ENCODE assay signal across 14 cellular contexts in genomic region chr3:62373714-62374333, GRCh38. TPM values are rescaled to one million over a fixed set of nuclear protein-coding genes. Genes with fewer than 3 reads are reported as not detected.
DNase-seq lines count a peak whose midpoint lies in the region; ATAC-seq and TF ChIP-seq lines count a peak whose summit lies in the region.
"Had no signal": no experiment of that assay in that cellular context is flagged by ENCODE, and none has a peak within 500 bp of the region (broad histone marks: within the 10 kb centered on the region; RNA-seq: fewer than 3 reads in every experiment).

No MANE protein-coding gene starts in this region.

- H3K9me3 Mint-ChIP-seq in activated T-cell treated with anti-CD3 and anti-CD28 coated beads, Interleukin-2, amount 50 U/mL, for 24 hours, result no peaks in the 10 kb centered on the region
- no peaks in the 10 kb centered on the region for H3K9me3 Mint-ChIP-seq in activated T-cell treated with anti-CD3 and anti-CD28 coated beads, Interleukin-2, amount 50 U/mL, for 4 hours
- H3K9me3 Mint-ChIP-seq: nephron progenitor cell; stimulated activated naive CD8-positive, alpha-beta T cell treated with anti-CD3 and anti-CD28 coated beads, Interleukin-15, Interleukin-2, amounts not matched to agents 100 ng/mL and 50 ng/mL, for 24 hours had no signal

- no peak for TF ChIP-seq EP300 in suprapubic skin (IDR thresholded peaks at IDR 0.05)

- no peak overlapping the region for H3K27ac Mint-ChIP-seq in activated T-cell treated with anti-CD3 and anti-CD28 coated beads, Interleukin-2, amount 50 U/mL, for 24 hours
- H3K27ac Mint-ChIP-seq: nephron progenitor cell; stimulated activated naive CD8-positive, alpha-beta T cell treated with anti-CD3 and anti-CD28 coated beads, Interleukin-15, Interleukin-2, amounts not matched to agents 100 ng/mL and 50 ng/mL, for 24 hours had no signal

- no peak for DNase-seq in activated T-cell treated with anti-CD3 and anti-CD28 coated beads, Interleukin-2, amount 50 U/mL, for 24 hours
- DNase-seq in activated T-cell treated with anti-CD3 and anti-CD28 coated beads, Interleukin-2, amount 50 U/mL, for 4 hours, result no peak
- DNase-seq in ascending aorta (ENCODE audit: low spot score in 2 of 2) (no peak), suprapubic skin (ENCODE audit: low spot score in 2 of 2) (no peak), KBM-7 (no peak), left colon (no peak)
- DNase-seq: NCI-H1436 treated with DMSO at 0.1 percent for 48 hours, nephron progenitor cell had no signal

- peaks cover 2 to 8% of the 10 kb centered on the region in 2 donors for H3K4me1 ChIP-seq in ascending aorta
- peaks cover 31% of the 10 kb centered on the region; the same call in 1 of the 2 replicates for H3K4me1 ChIP-seq in iPS-20b (ENCODE audit: insufficient read depth, low read length)
- H3K4me1 ChIP-seq in suprapubic skin, result peaks cover 68% of the 10 kb centered on the region
- H3K4me1 ChIP-seq: BLaER1 had no signal

- H3K27me3 ChIP-seq in ascending aorta (peaks cover 21% of the 10 kb centered on the region), iPS-20b (ENCODE audit: insufficient read depth, low read length) (peaks cover 100% of the 10 kb centered on the region), suprapubic skin (peaks cover 100% of the 10 kb centered on the region)
- H3K27me3 ChIP-seq: BLaER1 had no signal

- TF ChIP-seq CTCF in ascending aorta (IDR thresholded peaks at IDR 0.05) (no peak), suprapubic skin (IDR thresholded peaks at IDR 0.05) (no peak)

- H3K9ac ChIP-seq in iPS-20b (ENCODE audit: low read depth, low read length), result no peak overlapping the region
- H3K9ac ChIP-seq: BLaER1 had no signal

- under 1% methylated on average over 22 of the region's 47 CpGs for WGBS in suprapubic skin

- no peaks in the 10 kb centered on the region for H3K36me3 ChIP-seq in ascending aorta
- H3K36me3 ChIP-seq in iPS-20b (ENCODE audit: insufficient read depth, low read depth, low read length), result no peaks in the 10 kb centered on the region
- no peaks in the 10 kb centered on the region for H3K36me3 ChIP-seq in suprapubic skin
- H3K36me3 ChIP-seq: BLaER1 had no signal

- H3K27me3 Mint-ChIP-seq in activated T-cell treated with anti-CD3 and anti-CD28 coated beads, Interleukin-2, amount 50 U/mL, for 24 hours, result peaks cover 94% of the 10 kb centered on the region
- peaks cover 79% of the 10 kb centered on the region for H3K27me3 Mint-ChIP-seq in activated T-cell treated with anti-CD3 and anti-CD28 coated beads, Interleukin-2, amount 50 U/mL, for 4 hours (ENCODE audit: low read depth)

- no peaks in the 10 kb centered on the region for H3K9me3 ChIP-seq in ascending aorta
- H3K9me3 ChIP-seq in iPS-20b (ENCODE audit: insufficient read depth, low read depth, low read length), result no peaks in the 10 kb centered on the region
- H3K9me3 ChIP-seq in suprapubic skin, result no peaks in the 10 kb centered on the region

- in situ Hi-C loops in KBM-7 (cut with MboI; ENCODE audit: low pct_unique_long_range_greater_than_20kb, low sequenced_read_pairs), result no loop called here

- H3K36me3 Mint-ChIP-seq in activated T-cell treated with anti-CD3 and anti-CD28 coated beads, Interleukin-2, amount 50 U/mL, for 24 hours (ENCODE audit: low read depth), result no peaks in the 10 kb centered on the region
- no peaks in the 10 kb centered on the region for H3K36me3 Mint-ChIP-seq in activated T-cell treated with anti-CD3 and anti-CD28 coated beads, Interleukin-2, amount 50 U/mL, for 4 hours (ENCODE audit: insufficient read depth)

- peak overlapping the region; percentile 39 to 49 for H3K4me3 ChIP-seq in ascending aorta
- H3K4me3 ChIP-seq in iPS-20b (ENCODE audit: low read length), result peak overlapping the region; percentile 39; the same call in 1 of the 2 replicates
- H3K4me3 ChIP-seq in suprapubic skin, result peak overlapping the region; percentile 33
- H3K4me3 ChIP-seq: BLaER1 had no signal

- intact Hi-C loops in ascending aorta (cut with DNase I), result no loop called here
- intact Hi-C loops in left colon (cut with DNase I, micrococcal nuclease), result no loop called here

- no peak for TF ChIP-seq POLR2A in suprapubic skin (IDR thresholded peaks at IDR 0.05)

- H3K4me3 Mint-ChIP-seq in activated T-cell treated with anti-CD3 and anti-CD28 coated beads, Interleukin-2, amount 50 U/mL, for 24 hours, result peak overlapping the region; percentile 38
- no peak overlapping the region for H3K4me3 Mint-ChIP-seq in activated T-cell treated with anti-CD3 and anti-CD28 coated beads, Interleukin-2, amount 50 U/mL, for 4 hours
- H3K4me3 Mint-ChIP-seq: nephron progenitor cell; stimulated activated naive CD8-positive, alpha-beta T cell treated with anti-CD3 and anti-CD28 coated beads, Interleukin-15, Interleukin-2, amounts not matched to agents 100 ng/mL and 50 ng/mL, for 24 hours had no signal

- peaks cover 12% of the 10 kb centered on the region for H3K4me1 Mint-ChIP-seq in activated T-cell treated with anti-CD3 and anti-CD28 coated beads, Interleukin-2, amount 50 U/mL, for 24 hours (ENCODE audit: low read depth)
- H3K4me1 Mint-ChIP-seq in activated T-cell treated with anti-CD3 and anti-CD28 coated beads, Interleukin-2, amount 50 U/mL, for 4 hours (ENCODE audit: low read depth), result peaks cover 8% of the 10 kb centered on the region

- no peak for ATAC-seq in activated T-cell treated with anti-CD3 and anti-CD28 coated beads, Interleukin-2, amount 50 U/mL, for 4 hours
- ATAC-seq in GM19328 (IDR thresholded peaks at IDR 0.05; ENCODE audit: unreplicated experiment) (no peak), left colon (no peak)

- H3K27ac ChIP-seq in ascending aorta (no peak overlapping the region), iPS-20b (ENCODE audit: low read length) (no peak overlapping the region), suprapubic skin (no peak overlapping the region)
- H3K27ac ChIP-seq: BLaER1 had no signal

RNA-seq across cellular contexts. Expression of gene FEZF2, which starts 0.5 kb away (rescaled TPM):
- not detected for total RNA-seq in activated T-cell treated with anti-CD3 and anti-CD28 coated beads, Interleukin-2, amount 50 U/mL, for 4 hours
- total RNA-seq in ascending aorta (not detected), suprapubic skin (not detected), left colon (not detected)
- total RNA-seq: activated CD8-positive, alpha-beta memory T cell treated with anti-CD3 and anti-CD28 coated beads for 36 hours; HT-29 had no signal
